ENCODE assay signal across 23 cellular contexts in genomic region chr22:47995718-47996117, GRCh38.
DNase-seq lines count a peak whose midpoint lies in the region; ATAC-seq and TF ChIP-seq lines count a peak whose summit lies in the region.
"Had no signal": no experiment of that assay in that cellular context is flagged by ENCODE, and none has a peak within 500 bp of the region (broad histone marks: within the 10 kb centered on the region; RNA-seq: fewer than 3 reads in every experiment).

No MANE protein-coding gene starts in this region.

- H3K27ac ChIP-seq in MM.1S (ENCODE audit: low read length) (peak overlapping the region; percentile 95), OCI-LY1 (ENCODE audit: low read depth, low read length, poor library complexity, severe bottlenecking) (peak overlapping the region; percentile 99), SU-DHL-6 (ENCODE audit: low read depth, low read length) (peak overlapping the region; percentile 64; the same call in 1 of the 2 replicates), trophoblast cell (ENCODE audit: low read depth, low read length) (no peak overlapping the region), GM23338 (ENCODE audit: low read depth) (no peak overlapping the region)
- H3K27ac ChIP-seq: A549; BLaER1 treated with 17β-estradiol and CSF1 and Interleukin-3, amounts not matched to agents 10 nM and 100 nM; GM23248 had no signal

- H3K27me3 ChIP-seq in MM.1S (replicated peaks; ENCODE audit: insufficient read depth, low read length): no peaks in the 10 kb centered on the region
- H3K27me3 ChIP-seq in OCI-LY1 (ENCODE audit: insufficient read depth, low read length): no peaks in the 10 kb centered on the region
- no peaks in the 10 kb centered on the region for H3K27me3 ChIP-seq in SU-DHL-6 (ENCODE audit: low read length)
- H3K27me3 ChIP-seq in trophoblast cell (ENCODE audit: insufficient read depth, low read length): no peaks in the 10 kb centered on the region
- no peaks in the 10 kb centered on the region for H3K27me3 ChIP-seq in GM23338 (ENCODE audit: insufficient read depth)
- H3K27me3 ChIP-seq: BE2C; BLaER1 treated with 17β-estradiol and CSF1 and Interleukin-3, amounts not matched to agents 10 nM and 100 nM had no signal

- no peaks in the 10 kb centered on the region for H3K9me2 ChIP-seq in MM.1S (replicated peaks; ENCODE audit: insufficient read depth, low read length)
- no peaks in the 10 kb centered on the region for H3K9me2 ChIP-seq in OCI-LY1 (ENCODE audit: low read depth, low read length)
- no peaks in the 10 kb centered on the region for H3K9me2 ChIP-seq in SU-DHL-6 (replicated peaks; ENCODE audit: insufficient read depth, low read length)
- H3K9me2 ChIP-seq in GM23338 (ENCODE audit: insufficient read depth): no peaks in the 10 kb centered on the region

- DNase-seq in MM.1S (no peak), type B pancreatic cell (ENCODE audit: extremely low spot score, unreplicated experiment) (peak; percentile 49), trophoblast cell (no peak), GM23338 (ENCODE audit: low spot score) (no peak)
- DNase-seq: 8988T; ACHN; AML-193; BE2C; CD4-positive, alpha-beta T cell; CD8-positive, alpha-beta memory T cell; DMS 273 treated with DMSO at 0.1 percent for 48 hours; DMS53; DMS79 treated with DMSO at 0.1 percent for 48 hours; GF-D8; GM23248; H9 had no signal

- no peak overlapping the region for H2AFZ ChIP-seq in MM.1S (ENCODE audit: low read length)
- H2AFZ ChIP-seq in OCI-LY1 (ENCODE audit: low read length): no peak overlapping the region
- H2AFZ ChIP-seq in SU-DHL-6 (ENCODE audit: low read depth, low read length, severe bottlenecking): no peak overlapping the region
- no peak overlapping the region for H2AFZ ChIP-seq in trophoblast cell (ENCODE audit: insufficient read depth, low read length, poor library complexity)
- no peak overlapping the region for H2AFZ ChIP-seq in GM23338
- H2AFZ ChIP-seq: GM23248 had no signal

- H3F3A ChIP-seq in MM.1S (ENCODE audit: insufficient read depth, low read length) (peaks cover 23% of the 10 kb centered on the region), OCI-LY1 (ENCODE audit: insufficient read depth, low read length) (no peaks in the 10 kb centered on the region; the same call in none of the 2 replicates), SU-DHL-6 (ENCODE audit: insufficient read depth) (no peaks in the 10 kb centered on the region), GM23338 (replicated peaks; ENCODE audit: low read depth) (no peaks in the 10 kb centered on the region)

- H3K36me3 ChIP-seq in MM.1S (replicated peaks; ENCODE audit: insufficient read depth, low read length) (no peaks in the 10 kb centered on the region), OCI-LY1 (ENCODE audit: insufficient read depth, low read length) (no peaks in the 10 kb centered on the region; the same call in 1 of the 2 replicates), SU-DHL-6 (ENCODE audit: low read length) (no peaks in the 10 kb centered on the region), trophoblast cell (ENCODE audit: control insufficient read depth in 1 of 2, insufficient read depth in 2 of 2, low read length in 2 of 2) (no peaks in the 10 kb centered on the region), GM23338 (ENCODE audit: insufficient read depth) (no peaks in the 10 kb centered on the region; the same call in 1 of the 2 replicates)
- H3K36me3 ChIP-seq: BE2C; BLaER1 treated with 17β-estradiol and CSF1 and Interleukin-3, amounts not matched to agents 10 nM and 100 nM had no signal

- H3K18ac ChIP-seq in trophoblast cell (ENCODE audit: low read length): no peak overlapping the region

- H3K9me3 ChIP-seq in MM.1S (replicated peaks; ENCODE audit: insufficient read depth, low read length) (no peaks in the 10 kb centered on the region), OCI-LY1 (ENCODE audit: low read length) (no peaks in the 10 kb centered on the region), SU-DHL-6 (ENCODE audit: insufficient read depth, low read length) (no peaks in the 10 kb centered on the region), trophoblast cell (ENCODE audit: insufficient read depth, low read depth, low read length) (peaks cover 27% of the 10 kb centered on the region)
- H3K9me3 ChIP-seq: A549; BE2C; BLaER1 treated with 17β-estradiol and CSF1 and Interleukin-3, amounts not matched to agents 10 nM and 100 nM had no signal

- ATAC-seq in GM23338 (no peak), GM19035 (IDR thresholded peaks at IDR 0.05; ENCODE audit: unreplicated experiment) (no peak)
- ATAC-seq: A549, HCT116 had no signal

- H3K27me3 Mint-ChIP-seq in type B pancreatic cell (no peaks in the 10 kb centered on the region), GM23338 (ENCODE audit: insufficient read depth, low read depth, poor library complexity) (peaks cover 2% of the 10 kb centered on the region)

- H3K4me3 Mint-ChIP-seq in type B pancreatic cell: no peak overlapping the region
- H3K4me3 Mint-ChIP-seq in GM23338: no peak overlapping the region
- H3K4me3 Mint-ChIP-seq: CD14-positive monocyte; CD4-positive, alpha-beta T cell; CD8-positive, alpha-beta memory T cell; H9 had no signal

- H4K20me1 ChIP-seq in MM.1S (ENCODE audit: insufficient read depth, low read length) (no peaks in the 10 kb centered on the region), OCI-LY1 (ENCODE audit: insufficient read depth, low read length) (no peaks in the 10 kb centered on the region), SU-DHL-6 (ENCODE audit: low read depth, low read length) (no peaks in the 10 kb centered on the region), GM23338 (replicated peaks; ENCODE audit: insufficient read depth) (no peaks in the 10 kb centered on the region)
- H4K20me1 ChIP-seq: BLaER1 treated with 17β-estradiol and CSF1 and Interleukin-3, amounts not matched to agents 10 nM and 100 nM had no signal

- H3K4me1 ChIP-seq in MM.1S (ENCODE audit: low read length) (peaks cover 50% of the 10 kb centered on the region), OCI-LY1 (ENCODE audit: insufficient read depth, low read length, severe bottlenecking) (peaks cover 38% of the 10 kb centered on the region), trophoblast cell (ENCODE audit: control insufficient read depth in 1 of 2, insufficient read depth in 2 of 2, low read length in 2 of 2) (no peaks in the 10 kb centered on the region), GM23338 (ENCODE audit: insufficient read depth) (no peaks in the 10 kb centered on the region)
- H3K4me1 ChIP-seq: A549; BE2C; BLaER1 treated with 17β-estradiol and CSF1 and Interleukin-3, amounts not matched to agents 10 nM and 100 nM had no signal

- no peak overlapping the region for H3K4ac ChIP-seq in trophoblast cell (ENCODE audit: low read depth, low read length)

- H3K4me1 Mint-ChIP-seq in type B pancreatic cell (ENCODE audit: unreplicated experiment) (no peaks in the 10 kb centered on the region), GM23338 (no peaks in the 10 kb centered on the region; the same call in 2 of the 3 replicates)
- H3K4me1 Mint-ChIP-seq: CD14-positive monocyte; CD8-positive, alpha-beta memory T cell had no signal

- peak overlapping the region; percentile 44; the same call in 1 of the 2 replicates for H3K9ac ChIP-seq in MM.1S (ENCODE audit: low read length)
- peak overlapping the region; percentile 63; the same call in 1 of the 2 replicates for H3K9ac ChIP-seq in OCI-LY1 (ENCODE audit: low read length)
- H3K9ac ChIP-seq in SU-DHL-6 (ENCODE audit: low read length): no peak overlapping the region
- no peak overlapping the region for H3K9ac ChIP-seq in trophoblast cell (ENCODE audit: low read length)
- H3K9ac ChIP-seq: BLaER1 treated with 17β-estradiol and CSF1 and Interleukin-3, amounts not matched to agents 10 nM and 100 nM; GM23248 had no signal

- H4K8ac ChIP-seq in trophoblast cell (ENCODE audit: low read depth, low read length): no peak overlapping the region

- H3K4me2 ChIP-seq in MM.1S (ENCODE audit: low read depth, low read length) (peak overlapping the region; percentile 26; the same call in 1 of the 2 replicates), OCI-LY1 (ENCODE audit: low read length) (peak overlapping the region; percentile 34; the same call in 1 of the 2 replicates), SU-DHL-6 (ENCODE audit: low read depth, low read length, poor library complexity, severe bottlenecking) (peak overlapping the region; percentile 28), trophoblast cell (ENCODE audit: low read length) (no peak overlapping the region), GM23338 (no peak overlapping the region)
- H3K4me2 ChIP-seq: A549; BLaER1 treated with 17β-estradiol and CSF1 and Interleukin-3, amounts not matched to agents 10 nM and 100 nM had no signal

- no peak overlapping the region for H2AK5ac ChIP-seq in trophoblast cell (ENCODE audit: low read length)

- no peak overlapping the region for H3K4me3 ChIP-seq in MM.1S (ENCODE audit: low read length)
- H3K4me3 ChIP-seq in OCI-LY1 (ENCODE audit: low read depth, low read length, poor library complexity, severe bottlenecking): no peak overlapping the region
- H3K4me3 ChIP-seq in SU-DHL-6 (ENCODE audit: insufficient read depth, low read length, poor library complexity, severe bottlenecking): no peak overlapping the region
- no peak overlapping the region for H3K4me3 ChIP-seq in trophoblast cell (ENCODE audit: low read depth, low read length)
- H3K4me3 ChIP-seq in GM23338: no peak overlapping the region
- H3K4me3 ChIP-seq: A549; BLaER1 treated with 17β-estradiol and CSF1 and Interleukin-3, amounts not matched to agents 10 nM and 100 nM; GM23248 had no signal

- H2BK120ac ChIP-seq in trophoblast cell (ENCODE audit: insufficient read depth, low read length, poor library complexity): no peak overlapping the region

- H3K27ac Mint-ChIP-seq in type B pancreatic cell: no peak overlapping the region
- no peak overlapping the region for H3K27ac Mint-ChIP-seq in GM23338
- H3K27ac Mint-ChIP-seq: CD4-positive, alpha-beta T cell; CD8-positive, alpha-beta memory T cell; H9 had no signal

- no peaks in the 10 kb centered on the region for H3K79me1 ChIP-seq in trophoblast cell (ENCODE audit: low read length)

- no peaks in the 10 kb centered on the region for H3K79me2 ChIP-seq in MM.1S (ENCODE audit: low read length)
- no peaks in the 10 kb centered on the region for H3K79me2 ChIP-seq in OCI-LY1 (ENCODE audit: insufficient read depth, low read length)
- no peaks in the 10 kb centered on the region for H3K79me2 ChIP-seq in SU-DHL-6 (ENCODE audit: insufficient read depth, low read length)
- H3K79me2 ChIP-seq in trophoblast cell (ENCODE audit: control insufficient read depth, insufficient read depth, low read length, poor library complexity): no peaks in the 10 kb centered on the region
- H3K79me2 ChIP-seq in GM23338 (replicated peaks; ENCODE audit: insufficient read depth): no peaks in the 10 kb centered on the region

- no CpG with 5 or more reads among the region's 8 CpGs for WGBS in trophoblast cell (ENCODE audit: extremely low coverage, insufficient coverage, insufficient read length)

- no peak overlapping the region for H3K14ac ChIP-seq in trophoblast cell (ENCODE audit: low read length)

- H3K9me3 Mint-ChIP-seq in type B pancreatic cell (no peaks in the 10 kb centered on the region), GM23338 (peaks cover 55% of the 10 kb centered on the region)
- H3K9me3 Mint-ChIP-seq: CD4-positive, alpha-beta T cell had no signal

- H4K12ac ChIP-seq in trophoblast cell (ENCODE audit: low read depth, low read length): no peak overlapping the region

- H2BK12ac ChIP-seq in trophoblast cell (ENCODE audit: low read length): no peak overlapping the region

- TF ChIP-seq CTCF in MM.1S (IDR thresholded peaks at IDR 0.05; ENCODE audit: low read length) (no peak), OCI-LY1 (IDR thresholded peaks at IDR 0.05; ENCODE audit: low read length) (no peak), SU-DHL-6 (IDR thresholded peaks at IDR 0.05; ENCODE audit: insufficient read depth, low read length, poor library complexity, severe bottlenecking) (no peak), type B pancreatic cell (conservative IDR thresholded peaks at IDR 0.05) (no peak), GM23338 (conservative IDR thresholded peaks at IDR 0.05; ENCODE audit: low read depth in 2 of 2) (no peak)

- no peak overlapping the region for H2BK5ac ChIP-seq in trophoblast cell (ENCODE audit: low read depth, low read length, poor library complexity)

- no peak overlapping the region for H3K23ac ChIP-seq in trophoblast cell (ENCODE audit: low read length)

- no peak overlapping the region for H4K91ac ChIP-seq in trophoblast cell (ENCODE audit: low read depth, low read length)

- H3K36me3 Mint-ChIP-seq in type B pancreatic cell (no peaks in the 10 kb centered on the region), GM23338 (ENCODE audit: low read depth) (no peaks in the 10 kb centered on the region; the same call in 2 of the 3 replicates)
- H3K36me3 Mint-ChIP-seq: CD14-positive monocyte; CD8-positive, alpha-beta memory T cell had no signal

Comparison
In these comparisons a context has a peak if more than half of its experiments do, and no peak if none do; other contexts are left out.
1. H3K27ac ChIP-seq: peak in MM.1S (single experiment), OCI-LY1 (single experiment) and SU-DHL-6 (single experiment); none in trophoblast cell (single experiment) and GM23338 (single experiment).
2. H3K4me2 ChIP-seq: peak in MM.1S (single experiment), OCI-LY1 (single experiment) and SU-DHL-6 (single experiment); none in trophoblast cell (single experiment) and GM23338 (single experiment).
3. H3K9ac ChIP-seq: peak in MM.1S (single experiment) and OCI-LY1 (single experiment); none in SU-DHL-6 (single experiment) and trophoblast cell (single experiment).